ENCODE assay signal across 1 cellular context in the genomic region with DNA sequence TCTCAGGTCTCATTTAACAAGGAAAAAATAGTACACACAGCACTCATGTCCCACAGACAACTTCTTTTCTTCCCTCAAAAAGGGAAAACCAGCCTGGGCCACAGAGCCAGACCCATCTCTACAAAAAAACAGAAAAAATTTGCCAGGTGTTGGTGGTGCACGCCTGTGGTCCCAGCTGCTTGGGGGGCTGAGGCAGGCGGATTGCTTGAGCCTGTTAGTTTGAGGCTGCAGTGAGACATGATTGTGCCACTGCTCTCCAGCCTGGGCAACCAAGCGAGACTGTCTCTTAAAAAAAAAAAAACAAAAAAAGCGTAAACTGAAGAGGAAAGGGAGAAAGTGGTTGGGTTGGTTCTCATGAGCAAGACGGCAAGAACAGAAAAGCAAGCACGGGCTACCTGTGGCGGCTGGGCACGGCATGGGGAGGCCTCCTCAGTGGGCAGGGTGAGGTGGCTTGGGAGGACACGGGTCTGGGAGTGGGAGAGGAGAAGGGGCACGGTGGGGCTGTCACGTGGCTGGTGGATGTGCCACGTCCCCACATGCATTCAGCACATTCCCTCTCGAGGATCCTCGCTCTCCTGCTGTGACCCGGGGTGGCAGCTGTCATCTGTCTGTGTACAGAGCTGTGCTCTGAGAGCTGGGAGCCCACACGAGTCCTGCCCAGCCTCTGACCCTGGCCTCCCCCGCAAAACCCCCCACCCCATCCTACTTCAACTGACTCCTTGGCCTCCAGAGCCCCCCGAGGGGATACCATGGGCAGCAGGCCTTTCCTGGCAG.
TF ChIP-seq lines count a peak whose summit lies in the region.

No MANE protein-coding gene starts in this region.

TF ChIP-seq in K562, 482 proteins besides CTCF, POLR2A, EP300 and RAD21:
- TF ChIP-seq POLR2G (IDR thresholded peaks at IDR 0.05; ENCODE audit: low read depth, low read length): peak; percentile 32
- TF ChIP-seq, protein P1, sequence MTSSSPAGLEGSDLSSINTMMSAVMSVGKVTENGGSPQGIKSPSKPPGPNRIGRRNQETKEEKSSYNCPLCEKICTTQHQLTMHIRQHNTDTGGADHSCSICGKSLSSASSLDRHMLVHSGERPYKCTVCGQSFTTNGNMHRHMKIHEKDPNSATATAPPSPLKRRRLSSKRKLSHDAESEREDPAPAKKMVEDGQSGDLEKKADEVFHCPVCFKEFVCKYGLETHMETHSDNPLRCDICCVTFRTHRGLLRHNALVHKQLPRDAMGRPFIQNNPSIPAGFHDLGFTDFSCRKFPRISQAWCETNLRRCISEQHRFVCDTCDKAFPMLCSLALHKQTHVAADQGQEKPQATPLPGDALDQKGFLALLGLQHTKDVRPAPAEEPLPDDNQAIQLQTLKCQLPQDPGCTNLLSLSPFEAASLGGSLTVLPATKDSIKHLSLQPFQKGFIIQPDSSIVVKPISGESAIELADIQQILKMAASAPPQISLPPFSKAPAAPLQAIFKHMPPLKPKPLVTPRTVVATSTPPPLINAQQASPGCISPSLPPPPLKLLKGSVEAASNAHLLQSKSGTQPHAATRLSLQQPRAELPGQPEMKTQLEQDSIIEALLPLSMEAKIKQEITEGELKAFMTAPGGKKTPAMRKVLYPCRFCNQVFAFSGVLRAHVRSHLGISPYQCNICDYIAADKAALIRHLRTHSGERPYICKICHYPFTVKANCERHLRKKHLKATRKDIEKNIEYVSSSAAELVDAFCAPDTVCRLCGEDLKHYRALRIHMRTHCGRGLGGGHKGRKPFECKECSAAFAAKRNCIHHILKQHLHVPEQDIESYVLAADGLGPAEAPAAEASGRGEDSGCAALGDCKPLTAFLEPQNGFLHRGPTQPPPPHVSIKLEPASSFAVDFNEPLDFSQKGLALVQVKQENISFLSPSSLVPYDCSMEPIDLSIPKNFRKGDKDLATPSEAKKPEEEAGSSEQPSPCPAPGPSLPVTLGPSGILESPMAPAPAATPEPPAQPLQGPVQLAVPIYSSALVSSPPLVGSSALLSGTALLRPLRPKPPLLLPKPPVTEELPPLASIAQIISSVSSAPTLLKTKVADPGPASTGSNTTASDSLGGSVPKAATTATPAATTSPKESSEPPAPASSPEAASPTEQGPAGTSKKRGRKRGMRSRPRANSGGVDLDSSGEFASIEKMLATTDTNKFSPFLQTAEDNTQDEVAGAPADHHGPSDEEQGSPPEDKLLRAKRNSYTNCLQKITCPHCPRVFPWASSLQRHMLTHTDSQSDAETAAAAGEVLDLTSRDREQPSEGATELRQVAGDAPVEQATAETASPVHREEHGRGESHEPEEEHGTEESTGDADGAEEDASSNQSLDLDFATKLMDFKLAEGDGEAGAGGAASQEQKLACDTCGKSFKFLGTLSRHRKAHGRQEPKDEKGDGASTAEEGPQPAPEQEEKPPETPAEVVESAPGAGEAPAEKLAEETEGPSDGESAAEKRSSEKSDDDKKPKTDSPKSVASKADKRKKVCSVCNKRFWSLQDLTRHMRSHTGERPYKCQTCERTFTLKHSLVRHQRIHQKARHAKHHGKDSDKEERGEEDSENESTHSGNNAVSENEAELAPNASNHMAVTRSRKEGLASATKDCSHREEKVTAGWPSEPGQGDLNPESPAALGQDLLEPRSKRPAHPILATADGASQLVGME (CRISPR knock-in tag; IDR thresholded peaks at IDR 0.05): no peak
